Comparison of ENCODE assay signal across 1 cellular context in the genomic region with DNA sequence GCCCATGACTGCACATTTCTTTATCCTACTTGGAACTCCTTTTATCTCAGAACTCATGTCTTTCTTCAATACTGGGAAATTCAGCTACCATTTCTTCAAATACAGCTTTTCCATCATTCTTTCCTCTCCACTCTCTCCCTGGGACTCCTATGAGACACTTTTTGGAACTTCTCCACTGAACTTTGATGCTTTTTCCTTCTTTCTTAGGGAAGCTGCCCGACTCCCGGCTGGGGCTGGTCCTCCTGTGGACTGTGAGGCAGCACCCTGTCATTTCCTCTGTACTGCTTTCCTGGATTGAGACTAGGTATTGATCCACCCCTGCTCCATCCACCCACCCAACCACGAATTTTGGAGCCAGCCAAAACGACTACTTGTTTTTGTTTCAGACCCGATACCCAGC.
TF ChIP-seq lines count a peak whose summit lies in the region.

No MANE protein-coding gene starts in this region.

TF ChIP-seq in K562, 482 proteins besides CTCF, POLR2A, EP300 and RAD21 (continued from another document):
- TF ChIP-seq, protein P1, sequence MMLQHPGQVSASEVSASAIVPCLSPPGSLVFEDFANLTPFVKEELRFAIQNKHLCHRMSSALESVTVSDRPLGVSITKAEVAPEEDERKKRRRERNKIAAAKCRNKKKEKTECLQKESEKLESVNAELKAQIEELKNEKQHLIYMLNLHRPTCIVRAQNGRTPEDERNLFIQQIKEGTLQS (IDR thresholded peaks at IDR 0.05) = no peak
- TF ChIP-seq, protein P1 (CRISPR knock-in tag; conservative IDR thresholded peaks at IDR 0.05) = no peak
- TF ChIP-seq ERF (CRISPR knock-in tag; IDR thresholded peaks at IDR 0.05) (no peak), ZNF431 (CRISPR knock-in tag; IDR thresholded peaks at IDR 0.05) (no peak), CAMTA2 (CRISPR knock-in tag; conservative IDR thresholded peaks at IDR 0.05) (no peak), BRD4 (IDR thresholded peaks at IDR 0.05) (no peak), ZNF175 (CRISPR knock-in tag; IDR thresholded peaks at IDR 0.05; ENCODE audit: low read depth) (no peak), RHOXF2B (CRISPR knock-in tag; conservative IDR thresholded peaks at IDR 0.05) (no peak), NCOR1 (IDR thresholded peaks at IDR 0.05) (no peak), BCL6 (CRISPR knock-in tag; IDR thresholded peaks at IDR 0.05) (no peak), NR2F6 (CRISPR knock-in tag; IDR thresholded peaks at IDR 0.05) (no peak), ZNF668 (CRISPR knock-in tag; IDR thresholded peaks at IDR 0.05) (no peak), NFE2L1 (tag; IDR thresholded peaks at IDR 0.05; ENCODE audit: borderline replicate concordance, low read depth) (no peak), MYBL2 (IDR thresholded peaks at IDR 0.05; ENCODE audit: low read depth) (no peak), MYBL2 (CRISPR knock-in tag; IDR thresholded peaks at IDR 0.05; ENCODE audit: borderline replicate concordance) (no peak)
- TF ChIP-seq, protein P2, sequence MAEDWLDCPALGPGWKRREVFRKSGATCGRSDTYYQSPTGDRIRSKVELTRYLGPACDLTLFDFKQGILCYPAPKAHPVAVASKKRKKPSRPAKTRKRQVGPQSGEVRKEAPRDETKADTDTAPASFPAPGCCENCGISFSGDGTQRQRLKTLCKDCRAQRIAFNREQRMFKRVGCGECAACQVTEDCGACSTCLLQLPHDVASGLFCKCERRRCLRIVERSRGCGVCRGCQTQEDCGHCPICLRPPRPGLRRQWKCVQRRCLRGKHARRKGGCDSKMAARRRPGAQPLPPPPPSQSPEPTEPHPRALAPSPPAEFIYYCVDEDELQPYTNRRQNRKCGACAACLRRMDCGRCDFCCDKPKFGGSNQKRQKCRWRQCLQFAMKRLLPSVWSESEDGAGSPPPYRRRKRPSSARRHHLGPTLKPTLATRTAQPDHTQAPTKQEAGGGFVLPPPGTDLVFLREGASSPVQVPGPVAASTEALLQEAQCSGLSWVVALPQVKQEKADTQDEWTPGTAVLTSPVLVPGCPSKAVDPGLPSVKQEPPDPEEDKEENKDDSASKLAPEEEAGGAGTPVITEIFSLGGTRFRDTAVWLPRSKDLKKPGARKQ (CRISPR knock-in tag; IDR thresholded peaks at IDR 0.05) = no peak
- TF ChIP-seq, protein P3, sequence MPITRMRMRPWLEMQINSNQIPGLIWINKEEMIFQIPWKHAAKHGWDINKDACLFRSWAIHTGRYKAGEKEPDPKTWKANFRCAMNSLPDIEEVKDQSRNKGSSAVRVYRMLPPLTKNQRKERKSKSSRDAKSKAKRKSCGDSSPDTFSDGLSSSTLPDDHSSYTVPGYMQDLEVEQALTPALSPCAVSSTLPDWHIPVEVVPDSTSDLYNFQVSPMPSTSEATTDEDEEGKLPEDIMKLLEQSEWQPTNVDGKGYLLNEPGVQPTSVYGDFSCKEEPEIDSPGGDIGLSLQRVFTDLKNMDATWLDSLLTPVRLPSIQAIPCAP (CRISPR knock-in tag; IDR thresholded peaks at IDR 0.05; ENCODE audit: borderline replicate concordance) = no peak
TF ChIP-seq in K562: peak in this region for 0.
